ENCODE assay signal across 23 cellular contexts in the genomic region with DNA sequence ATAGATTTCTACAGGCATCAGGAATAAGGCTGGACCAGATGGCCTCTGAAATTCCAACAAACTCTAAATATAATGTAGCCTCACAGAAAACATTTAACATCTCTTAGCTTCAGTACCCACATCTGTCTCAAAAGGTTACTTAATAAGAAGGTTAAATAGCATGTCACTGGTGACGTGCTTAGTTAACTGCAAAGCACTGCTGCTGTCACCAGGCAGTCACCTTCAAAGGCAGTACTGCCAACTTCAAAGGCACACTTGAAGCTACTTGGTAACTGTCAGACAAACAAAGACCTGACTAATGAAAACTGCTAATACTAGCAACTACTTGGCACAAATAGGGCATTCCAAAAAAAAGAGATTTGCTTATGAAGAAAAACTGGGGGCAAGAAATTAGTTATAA. TPM values are rescaled to one million over a fixed set of nuclear protein-coding genes. Genes with fewer than 3 reads are reported as not detected.
A peak's percentile ranks its signal among the peaks of the same experiment; 100 is the strongest.
DNase-seq lines count a peak whose midpoint lies in the region; ATAC-seq and TF ChIP-seq lines count a peak whose summit lies in the region.
"Had no signal": no experiment of that assay in that cellular context is flagged by ENCODE, and none has a peak within 500 bp of the region (broad histone marks: within the 10 kb centered on the region; RNA-seq: fewer than 3 reads in every experiment).

No MANE protein-coding gene starts in this region.

- no peak for TF ChIP-seq EP300 in suprapubic skin (IDR thresholded peaks at IDR 0.05)

- peaks cover 87% of the 10 kb centered on the region for H3K36me3 Mint-ChIP-seq in CD8-positive, alpha-beta T cell
- peaks cover 26% of the 10 kb centered on the region for H3K36me3 Mint-ChIP-seq in Calu3 (ENCODE audit: insufficient read depth, unreplicated experiment)

- H3K27me3 ChIP-seq in CD8-positive, alpha-beta T cell (ENCODE audit: insufficient read depth, low read length), result no peaks in the 10 kb centered on the region
- H3K27me3 ChIP-seq in left lung (no peaks in the 10 kb centered on the region), ascending aorta (no peaks in the 10 kb centered on the region), suprapubic skin (no peaks in the 10 kb centered on the region)

- no TSS peak for BruUV-seq in Calu3 (replicated peaks; lab: Mats Ljungman, UMichigan)

- peaks cover 6% of the 10 kb centered on the region for H3K4me1 Mint-ChIP-seq in CD8-positive, alpha-beta T cell (ENCODE audit: low read depth)
- peaks cover 6% of the 10 kb centered on the region for H3K4me1 Mint-ChIP-seq in Calu3 (ENCODE audit: low read depth, unreplicated experiment)
- H3K4me1 Mint-ChIP-seq: GM23338, H9 had no signal

- no peaks in the 10 kb centered on the region for H3K9me3 Mint-ChIP-seq in CD8-positive, alpha-beta T cell
- H3K9me3 Mint-ChIP-seq in Calu3 (ENCODE audit: low read depth, unreplicated experiment), result no peaks in the 10 kb centered on the region
- H3K9me3 Mint-ChIP-seq: GM23338, H9 had no signal

- DNase-seq in CD8-positive, alpha-beta T cell, result no peak
- DNase-seq in Jurkat, Clone E6-1 (ENCODE audit: low read depth, low spot score), result peak; percentile 35
- DNase-seq in left cardiac atrium (no peak), left lung (no peak), ascending aorta (ENCODE audit: low spot score in 2 of 2) (no peak), suprapubic skin (ENCODE audit: low spot score in 2 of 2) (no peak), Calu3 (no peak)
- DNase-seq in activated CD4-positive, alpha-beta T cell treated with anti-CD3 and anti-CD28 coated beads for 1 hour, result no peak
- DNase-seq: C1 segment of cervical spinal cord, DMS153, H9, Kasumi-1, NCI-H1092 treated with DMSO at 0.1 percent for 48 hours, NCI-H1436 treated with DMSO at 0.1 percent for 48 hours, NCI-H187 treated with DMSO at 0.1 percent for 48 hours, NCI-H2107, NCI-H446, NCI-H526 treated with DMSO at 0.1 percent for 48 hours, PC-9, SHP77 had no signal

- H3K27ac ChIP-seq in CD8-positive, alpha-beta T cell (ENCODE audit: low read depth, low read length), result no peak overlapping the region
- peak overlapping the region in 1 of 2 donors; percentile 61 for H3K27ac ChIP-seq in left lung
- no peak overlapping the region for H3K27ac ChIP-seq in ascending aorta
- H3K27ac ChIP-seq in suprapubic skin, result no peak overlapping the region
- H3K27ac ChIP-seq: PC-9 had no signal

- no peak overlapping the region for H3K27ac Mint-ChIP-seq in CD8-positive, alpha-beta T cell
- no peak overlapping the region for H3K27ac Mint-ChIP-seq in Calu3 (ENCODE audit: unreplicated experiment)
- H3K27ac Mint-ChIP-seq: GM23338, H9 had no signal

- POLR2A ChIA-PET in CD8-positive, alpha-beta T cell (lab: Charles Lee), result no interaction called here

- no peak overlapping the region for H3K4me3 Mint-ChIP-seq in CD8-positive, alpha-beta T cell
- H3K4me3 Mint-ChIP-seq in Calu3 (ENCODE audit: low read depth, unreplicated experiment), result no peak overlapping the region
- H3K4me3 Mint-ChIP-seq: GM23338, H9 had no signal

- TF ChIP-seq CTCF in CD8-positive, alpha-beta T cell (IDR thresholded peaks at IDR 0.05), result no peak
- TF ChIP-seq CTCF in left lung (IDR thresholded peaks at IDR 0.05), result no peak
- no peak for TF ChIP-seq CTCF in ascending aorta (IDR thresholded peaks at IDR 0.05)
- TF ChIP-seq CTCF in suprapubic skin (IDR thresholded peaks at IDR 0.05), result no peak
- no peak for TF ChIP-seq CTCF in Calu3 (IDR thresholded peaks at IDR 0.05; ENCODE audit: unreplicated experiment)

- H3K36me3 ChIP-seq in CD8-positive, alpha-beta T cell (ENCODE audit: insufficient read depth, low read length), result peaks cover 39% of the 10 kb centered on the region
- H3K36me3 ChIP-seq in left lung (peaks cover 0 to 95% of the 10 kb centered on the region in 2 donors), ascending aorta (peaks cover 37 to 76% of the 10 kb centered on the region in 2 donors), suprapubic skin (peaks cover 89% of the 10 kb centered on the region)

- no peak for TF ChIP-seq POLR2A in suprapubic skin (IDR thresholded peaks at IDR 0.05)

- CTCF ChIA-PET in CD8-positive, alpha-beta T cell (lab: Charles Lee), result interaction anchor here (1.8 to 2.0 kb wide), 2 partner anchors 43 to 265 kb away, joined by 4 read pairs; no protein-coding TSS in a partner anchor
- CTCF ChIA-PET in Calu3 (lab: Charles Lee), result no interaction called here

- H3K27me3 Mint-ChIP-seq in CD8-positive, alpha-beta T cell (ENCODE audit: low read depth), result no peaks in the 10 kb centered on the region
- H3K27me3 Mint-ChIP-seq in Calu3 (ENCODE audit: unreplicated experiment), result no peaks in the 10 kb centered on the region

- 85% methylated on average over 1 of the region's 1 CpG for WGBS in suprapubic skin

- no peak overlapping the region for H3K4me3 ChIP-seq in CD8-positive, alpha-beta T cell (ENCODE audit: low read depth, low read length)
- H3K4me3 ChIP-seq in Jurkat, Clone E6-1 (ENCODE audit: low read length), result no peak overlapping the region
- H3K4me3 ChIP-seq in left lung (no peak overlapping the region), ascending aorta (no peak overlapping the region), suprapubic skin (no peak overlapping the region)
- H3K4me3 ChIP-seq: GM23338, K562, PC-9 had no signal

- H3K4me1 ChIP-seq in CD8-positive, alpha-beta T cell (ENCODE audit: insufficient read depth, low read length), result no peaks in the 10 kb centered on the region
- H3K4me1 ChIP-seq in left lung (no peaks in the 10 kb centered on the region), ascending aorta (no peaks in the 10 kb centered on the region), suprapubic skin (no peaks in the 10 kb centered on the region)

- intact Hi-C loops in CD8-positive, alpha-beta T cell (cut with DNase I, micrococcal nuclease), result no loop called here
- intact Hi-C loops in left cardiac atrium (cut with DNase I), result no loop called here
- intact Hi-C loops in left lung (cut with DNase I), result no loop called here
- intact Hi-C loops in ascending aorta (cut with DNase I), result no loop called here
- intact Hi-C loops in Calu3 (cut with micrococcal nuclease; ENCODE audit: unreplicated experiment), result no loop called here

- no peaks in the 10 kb centered on the region for H3K9me3 ChIP-seq in CD8-positive, alpha-beta T cell (ENCODE audit: low read length)
- no peaks in the 10 kb centered on the region for H3K9me3 ChIP-seq in left lung
- no peaks in the 10 kb centered on the region for H3K9me3 ChIP-seq in ascending aorta
- H3K9me3 ChIP-seq in suprapubic skin, result no peaks in the 10 kb centered on the region

- peak; percentile 44 for ATAC-seq in CD8-positive, alpha-beta T cell
- ATAC-seq in left cardiac atrium (peak; percentile 73 to 77), left lung (peak; percentile 95)
- ATAC-seq: GM23338, HepG2, K562 had no signal

RNA-seq across cellular contexts. Expression of a gene that starts 36.2 kb away (rescaled TPM):
- total RNA-seq in CD8-positive, alpha-beta T cell, result 10 to 100 TPM; 29.1 to 35.5 TPM
- 9.6 TPM for polyA plus RNA-seq in Jurkat, Clone E6-1 (2012; ENCODE audit: insufficient read depth, insufficient read length)
- total RNA-seq in left cardiac atrium (10 to 100 TPM; 19.5 to 23.3 TPM), left lung (10 to 100 TPM; 29.1 to 38.0 TPM), ascending aorta (9.8 TPM), suprapubic skin (100 to 1,000 TPM in 1 of 4 donors, 10 to 100 TPM in 3; 31.5 to 107 (median 53.5) TPM), Calu3 (2022) (25.6 and 27.6 TPM in 2 replicates)

Comparison
In these comparisons a context has a peak if more than half of its experiments do, and no peak if none do; other contexts are left out.
1. ATAC-seq: peak in every context shown above with its lines; median percentile 95 in left lung; 75 in left cardiac atrium; 44 in CD8-positive, alpha-beta T cell.